1 cellular context compared by ENCODE assay signal in genomic region chr7:25261545-25262135, GRCh38.
TF ChIP-seq lines count a peak whose summit lies in the region.

No MANE protein-coding gene starts in this region.

TF ChIP-seq in SK-N-SH treated with all-trans-retinoic acid at 6 μM for 48 hours, 23 proteins besides CTCF, POLR2A, EP300 and RAD21 (continued from another document):
- TF ChIP-seq, protein P1, sequence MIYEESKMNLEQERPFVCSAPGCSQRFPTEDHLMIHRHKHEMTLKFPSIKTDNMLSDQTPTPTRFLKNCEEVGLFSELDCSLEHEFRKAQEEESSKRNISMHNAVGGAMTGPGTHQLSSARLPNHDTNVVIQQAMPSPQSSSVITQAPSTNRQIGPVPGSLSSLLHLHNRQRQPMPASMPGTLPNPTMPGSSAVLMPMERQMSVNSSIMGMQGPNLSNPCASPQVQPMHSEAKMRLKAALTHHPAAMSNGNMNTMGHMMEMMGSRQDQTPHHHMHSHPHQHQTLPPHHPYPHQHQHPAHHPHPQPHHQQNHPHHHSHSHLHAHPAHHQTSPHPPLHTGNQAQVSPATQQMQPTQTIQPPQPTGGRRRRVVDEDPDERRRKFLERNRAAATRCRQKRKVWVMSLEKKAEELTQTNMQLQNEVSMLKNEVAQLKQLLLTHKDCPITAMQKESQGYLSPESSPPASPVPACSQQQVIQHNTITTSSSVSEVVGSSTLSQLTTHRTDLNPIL (CRISPR knock-in tag; IDR thresholded peaks at IDR 0.05; ENCODE audit: low read depth): no peak
- TF ChIP-seq ISL1 (CRISPR knock-in tag; IDR thresholded peaks at IDR 0.05) (no peak), PPARA (CRISPR knock-in tag; IDR thresholded peaks at IDR 0.05; ENCODE audit: borderline replicate concordance) (no peak), SNAI2 (CRISPR knock-in tag; IDR thresholded peaks at IDR 0.05) (no peak)
TF ChIP-seq in SK-N-SH treated with all-trans-retinoic acid at 6 μM for 48 hours: peak in this region for 0.
